1 cellular context compared by ENCODE assay signal in the genomic region with DNA sequence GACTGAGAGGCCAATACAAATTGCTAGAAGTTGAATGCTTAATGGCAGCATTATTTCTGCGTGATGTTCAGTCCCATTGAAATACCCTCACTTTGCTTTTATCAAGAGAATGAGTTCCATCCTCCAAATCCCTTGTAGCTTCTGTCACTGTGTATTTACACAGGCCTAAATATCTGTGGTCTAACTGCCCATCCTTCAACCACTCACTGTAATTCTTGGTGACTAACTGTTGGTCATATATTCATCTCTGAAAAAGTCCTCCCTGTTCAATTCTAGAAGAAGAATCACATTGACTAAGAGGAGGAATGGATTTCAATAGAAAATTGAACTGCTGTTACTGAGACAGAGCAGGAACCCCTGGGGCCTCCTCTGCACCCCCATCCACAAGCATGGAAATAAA.
TF ChIP-seq lines count a peak whose summit lies in the region.

No MANE protein-coding gene starts in this region.

TF ChIP-seq in H1, 55 proteins besides CTCF, POLR2A, EP300 and RAD21:
- TF ChIP-seq KDM4A (IDR thresholded peaks at IDR 0.05; ENCODE audit: low read depth, low read length, severe bottlenecking): no peak
- TF ChIP-seq SIN3A (conservative IDR thresholded peaks at IDR 0.05 in 1 of 2, IDR thresholded peaks at IDR 0.05 in 1 of 2; ENCODE audit: low read depth in 1 of 2, low read length in 2 of 2): no peak
- TF ChIP-seq YY1 (IDR thresholded peaks at IDR 0.05; ENCODE audit: low read depth, low read length): no peak
- no peak for TF ChIP-seq SIRT6 (IDR thresholded peaks at IDR 0.05; ENCODE audit: low read length)
- TF ChIP-seq SP2 (IDR thresholded peaks at IDR 0.05; ENCODE audit: low read length): no peak
- TF ChIP-seq BRCA1 (IDR thresholded peaks at IDR 0.05; ENCODE audit: low read depth, low read length): no peak
- no peak for TF ChIP-seq MAX (IDR thresholded peaks at IDR 0.05)
- no peak for TF ChIP-seq KDM1A (IDR thresholded peaks at IDR 0.05; ENCODE audit: borderline replicate concordance, low read length)
- no peak for TF ChIP-seq SRF (IDR thresholded peaks at IDR 0.05; ENCODE audit: low read depth, low read length)
- no peak for TF ChIP-seq POU5F1 (IDR thresholded peaks at IDR 0.05; ENCODE audit: low read depth, low read length)
- TF ChIP-seq FOSL1 (IDR thresholded peaks at IDR 0.05; ENCODE audit: insufficient read depth, low read depth, low read length): no peak
- no peak for TF ChIP-seq TCF12 (IDR thresholded peaks at IDR 0.05; ENCODE audit: low read depth, low read length)
- TF ChIP-seq RBBP5 (IDR thresholded peaks at IDR 0.05; ENCODE audit: borderline replicate concordance, low read depth, low read length): no peak
- no peak for TF ChIP-seq TEAD4 (IDR thresholded peaks at IDR 0.05; ENCODE audit: low read depth, low read length)
- TF ChIP-seq ZNF274 (IDR thresholded peaks at IDR 0.05; ENCODE audit: borderline replicate concordance, extremely low read depth, low read length): no peak
- TF ChIP-seq PHF8 (conservative IDR thresholded peaks at IDR 0.05; ENCODE audit: low read depth, low read length): no peak
